ENCODE assay signal across 12 cellular contexts in genomic region chr2:44295636-44296359, GRCh38. TPM values are rescaled to one million over a fixed set of nuclear protein-coding genes. Genes with fewer than 3 reads are reported as not detected.
DNase-seq lines count a peak whose midpoint lies in the region; ATAC-seq, FAIRE-seq and TF ChIP-seq lines count a peak whose summit lies in the region.
"Had no signal": no experiment of that assay in that cellular context is flagged by ENCODE, and none has a peak within 500 bp of the region (broad histone marks: within the 10 kb centered on the region; RNA-seq: fewer than 3 reads in every experiment).

No MANE protein-coding gene starts in this region.

- H3K36me3 Mint-ChIP-seq in activated T-cell treated with anti-CD3 and anti-CD28 coated beads, Interleukin-2, amount 50 U/mL, for 24 hours (ENCODE audit: low read depth): no peaks in the 10 kb centered on the region

- H3K9me3 Mint-ChIP-seq in activated T-cell treated with anti-CD3 and anti-CD28 coated beads, Interleukin-2, amount 50 U/mL, for 24 hours: no peaks in the 10 kb centered on the region

- TF ChIP-seq RAD21 in A549 (conservative IDR thresholded peaks at IDR 0.05 in 1 of 2, IDR thresholded peaks at IDR 0.05 in 1 of 2): peak in 1 of 2 experiments; percentile 27; a peak in 1 of 5 replicates

- no peak for TF ChIP-seq EP300 in A549 (IDR thresholded peaks at IDR 0.05)

- no peak for FAIRE-seq in A549 (lab: Jason Lieb, UNC)
- FAIRE-seq: GM18507, HTR-8/SVneo had no signal

- no peaks in the 10 kb centered on the region for H3K27me3 ChIP-seq in kidney epithelial cell (ENCODE audit: control insufficient read depth, insufficient read depth, low read length)

- POLR2A ChIA-PET in A549 (lab: Yijun Ruan, JAX): interaction anchor here (0.9 kb wide), 1 partner anchor 66 kb away, joined by 3 read pairs; the partner anchor contains the start of genes CAMKMT and PREPL
- POLR2A ChIA-PET in GM10248 (lab: Yijun Ruan, JAX): no interaction called here

- H3K4me2 ChIP-seq in A549: 0 out of 3 replicates have a peak overlapping the region, but pooled peaks have one; percentile 0

- no peak overlapping the region for H3K27ac Mint-ChIP-seq in activated T-cell treated with anti-CD3 and anti-CD28 coated beads, Interleukin-2, amount 50 U/mL, for 24 hours

- WGBS in A549 (ENCODE audit: missing lambda C conversion rate): 64% methylated on average over 8 of the region's 8 CpGs

- H3K4me3 Mint-ChIP-seq in activated T-cell treated with anti-CD3 and anti-CD28 coated beads, Interleukin-2, amount 50 U/mL, for 24 hours: no peak overlapping the region

- H3K27ac ChIP-seq in A549: peak overlapping the region in 1 of 2 experiments; percentile 10; a peak in 3 of 6 replicates
- H3K27ac ChIP-seq in VCaP: peak overlapping the region; percentile 95
- H3K27ac ChIP-seq: heart right ventricle had no signal

- H3K4me1 ChIP-seq in A549: peaks cover 27% of the 10 kb centered on the region

- peak; percentile 24; the same call in 1 of the 3 replicates for TF ChIP-seq CTCF in A549 (IDR thresholded peaks at IDR 0.05)
- peak; percentile 16 for TF ChIP-seq CTCF in GM10248 (IDR thresholded peaks at IDR 0.05; ENCODE audit: control extremely low read depth, extremely low read depth, low read depth, missing control alignments)
- peak; percentile 54 for TF ChIP-seq CTCF in VCaP (conservative IDR thresholded peaks at IDR 0.05)
- peak; percentile 26 for TF ChIP-seq CTCF in kidney epithelial cell (IDR thresholded peaks at IDR 0.05; ENCODE audit: insufficient read depth, low read length, poor library complexity, severe bottlenecking)

- DNase-seq in A549 (ENCODE audit: low read depth in 1 of 2, low spot score in 1 of 2) (peak in 1 of 2 experiments; percentile 44), GM10248 (ENCODE audit: extremely low spot score) (no peak), kidney epithelial cell (ENCODE audit: low read depth) (no peak), Ammon's horn (ENCODE audit: low spot score) (no peak), NCI-H2227 (lab: John Stamatoyannopoulos, UW; ENCODE audit: unreplicated experiment) (no peak)
- DNase-seq in stimulated activated CD4-positive, alpha-beta T cell treated with anti-CD3 and anti-CD28 coated beads, Interleukin-4, amount 100 ng/mL, for 24 hours: no peak
- DNase-seq in activated T-cell treated with anti-CD3 and anti-CD28 coated beads, Interleukin-2, amount 50 U/mL, for 24 hours: no peak
- DNase-seq: heart right ventricle, NCI-H446 had no signal

- CTCF ChIA-PET in A549 (lab: Yijun Ruan, JAX) (interaction anchor here (0.6 to 15.7 kb wide), 15 partner anchors 11 to 252 kb away, joined by 3 to 548 read pairs (median 4); partner anchors contain the start of genes CAMKMT and PREPL), GM10248 (lab: Yijun Ruan, JAX) (interaction anchor here (0.9 to 4.5 kb wide), 9 partner anchors 12 to 252 kb away, joined by 3 to 16 read pairs (median 3); no protein-coding TSS in a partner anchor)

- peaks cover 6% of the 10 kb centered on the region for H3K27me3 Mint-ChIP-seq in activated T-cell treated with anti-CD3 and anti-CD28 coated beads, Interleukin-2, amount 50 U/mL, for 24 hours

- peaks cover 16% of the 10 kb centered on the region for H3K4me1 Mint-ChIP-seq in activated T-cell treated with anti-CD3 and anti-CD28 coated beads, Interleukin-2, amount 50 U/mL, for 24 hours (ENCODE audit: low read depth)

- no peaks in the 10 kb centered on the region for H3K9me3 ChIP-seq in A549
- H3K9me3 ChIP-seq: heart right ventricle had no signal

- ATAC-seq in A549: no peak
- ATAC-seq: heart right ventricle had no signal

- H3K4me3 ChIP-seq in A549: no peak overlapping the region
- no peak overlapping the region for H3K4me3 ChIP-seq in kidney epithelial cell (ENCODE audit: low read depth, low read length)
- H3K4me3 ChIP-seq: heart right ventricle had no signal

- H3K36me3 ChIP-seq in kidney epithelial cell (ENCODE audit: control insufficient read depth, insufficient read depth, low read length): no peaks in the 10 kb centered on the region
- H3K36me3 ChIP-seq: heart right ventricle had no signal

- no peak for TF ChIP-seq POLR2A in A549 (IDR thresholded peaks at IDR 0.05; ENCODE audit: low read length)

TF ChIP-seq in A549, 52 proteins besides CTCF, POLR2A, EP300 and RAD21:
- no peak for TF ChIP-seq KDM1A (IDR thresholded peaks at IDR 0.05; ENCODE audit: low read depth)
- TF ChIP-seq SMC3 (IDR thresholded peaks at IDR 0.05): peak; percentile 28; the same call in 1 of the 3 replicates
- TF ChIP-seq CEBPB (IDR thresholded peaks at IDR 0.05): 0 out of 4 replicates have a peak, but pooled peaks of 1 of the 2 experiments have one; percentile 19

RNA-seq across cellular contexts. Expression of gene SLC3A1, which starts 20.5 kb away (rescaled TPM):
- 7.1 and 7.2 TPM in 2 replicates for polyA plus RNA-seq in A549 (2011; rRNA removed)
- polyA plus RNA-seq in A549 (2012; cell fraction: cytosol; rRNA removed): 2.1 TPM in 2 replicates
- polyA plus RNA-seq in A549 (2012; cell fraction: nucleus; rRNA removed): 0.68 and 1.3 TPM in 2 replicates
- polyA plus RNA-seq in A549 (2017; fragmentation: RNase III; extraction: RNeasy Plus Mini Kit Qiagen cat#74134 plus additional on column Dnase treatment): 1.1 to 1.4 TPM (median 1.2 TPM) in 3 replicates
- 2.6 and 3.0 TPM in 2 replicates for polyA minus RNA-seq in A549 (2011; rRNA and poly(A)+ RNA removed)
- 0.34 and 0.92 TPM in 2 replicates for total RNA-seq in kidney epithelial cell
